In the genomic region with DNA sequence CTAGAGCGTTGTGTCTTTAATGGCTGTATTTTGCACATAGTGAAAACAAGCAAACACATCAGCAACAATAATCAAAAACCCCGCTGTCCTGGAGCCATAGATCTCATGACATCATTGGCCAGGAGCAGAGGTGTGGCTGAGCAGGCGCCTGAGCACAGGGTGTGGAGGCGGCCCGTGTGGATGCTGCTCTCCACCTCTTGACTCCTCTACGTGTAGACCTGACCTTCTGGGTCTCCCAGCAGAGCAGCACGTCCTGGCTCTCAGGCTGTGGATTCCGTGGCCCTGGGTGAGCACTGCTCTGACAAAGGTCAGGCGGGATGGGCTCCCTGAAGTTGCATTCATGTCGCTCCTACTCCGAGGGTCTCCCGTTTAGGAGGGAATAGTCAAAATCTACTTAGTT, we compare ENCODE assay signal across 18 cellular contexts.
A peak's percentile ranks its signal among the peaks of the same experiment; 100 is the strongest.
DNase-seq lines count a peak whose midpoint lies in the region; ATAC-seq and TF ChIP-seq lines count a peak whose summit lies in the region.
"Had no signal": no experiment of that assay in that cellular context is flagged by ENCODE, and none has a peak within 500 bp of the region (broad histone marks: within the 10 kb centered on the region; RNA-seq: fewer than 3 reads in every experiment).

No MANE protein-coding gene starts in this region.

- H3K4me3 Mint-ChIP-seq in neural progenitor cell: no peak overlapping the region
- H3K4me3 Mint-ChIP-seq: B cell; CD4-positive, alpha-beta T cell; CD8-positive, alpha-beta T cell had no signal

- peaks cover 27% of the 10 kb centered on the region for H3K36me3 Mint-ChIP-seq in neural progenitor cell
- H3K36me3 Mint-ChIP-seq: CD8-positive, alpha-beta T cell had no signal

- no peak for TF ChIP-seq POLR2A in spleen (IDR thresholded peaks at IDR 0.05)
- TF ChIP-seq POLR2A in tibial nerve (IDR thresholded peaks at IDR 0.05): no peak

- intact Hi-C loops in Panc1 (cut with micrococcal nuclease; ENCODE audit: unreplicated experiment): no loop called here
- intact Hi-C loops in spleen (cut with DNase I; ENCODE audit: low total_unique reads): no loop called here

- H4K20me1 ChIP-seq in neural progenitor cell (ENCODE audit: low read depth): no peaks in the 10 kb centered on the region
- H4K20me1 ChIP-seq: BLaER1 treated with 17β-estradiol and CSF1 and Interleukin-3, amounts not matched to agents 10 nM and 100 nM had no signal

- H3K36me3 ChIP-seq in Panc1 (ENCODE audit: control insufficient read depth, insufficient read depth, low read length): no peaks in the 10 kb centered on the region
- H3K36me3 ChIP-seq in neural progenitor cell: no peaks in the 10 kb centered on the region
- peaks cover 0 to 18% (median 0%) of the 10 kb centered on the region in 6 donors for H3K36me3 ChIP-seq in spleen
- peaks cover 0 to 40% (median 0%) of the 10 kb centered on the region in 3 donors for H3K36me3 ChIP-seq in tibial nerve
- H3K36me3 ChIP-seq: BLaER1 treated with 17β-estradiol and CSF1 and Interleukin-3, amounts not matched to agents 10 nM and 100 nM had no signal

- CTCF ChIA-PET in Panc1 (lab: Charles Lee): no interaction called here

- H3K27ac Mint-ChIP-seq in neural progenitor cell: peak overlapping the region; percentile 55
- H3K27ac Mint-ChIP-seq: B cell; CD4-positive, alpha-beta T cell; CD8-positive, alpha-beta T cell had no signal

- peaks cover 3% of the 10 kb centered on the region for H3K9me3 Mint-ChIP-seq in neural progenitor cell
- H3K9me3 Mint-ChIP-seq: CD4-positive, alpha-beta T cell; CD8-positive, alpha-beta T cell had no signal

- no peaks in the 10 kb centered on the region for H3K79me2 ChIP-seq in neural progenitor cell (ENCODE audit: low read depth)

- POLR2A ChIA-PET in Panc1 (lab: Charles Lee): no interaction called here

- H3K27me3 Mint-ChIP-seq in neural progenitor cell (ENCODE audit: insufficient read depth, low read depth): peaks cover 7% of the 10 kb centered on the region
- H3K27me3 Mint-ChIP-seq: B cell had no signal

- DNase-seq in Panc1 (ENCODE audit: low read depth, low spot score): no peak
- DNase-seq in neural progenitor cell (ENCODE audit: low spot score): no peak
- peak; percentile 70 for DNase-seq in spleen
- DNase-seq in tibial nerve (ENCODE audit: low spot score in 2 of 2): no peak
- no peak for DNase-seq in anterior cingulate cortex (lab: John Stamatoyannopoulos, UW)
- DNase-seq: AML-193; Caco-2; Calu3; CD4-positive, alpha-beta T cell; CD8-positive, alpha-beta T cell; DMS79 treated with DMSO at 0.1 percent for 48 hours; GF-D8 had no signal

- no peak for ATAC-seq in Panc1
- no peak for ATAC-seq in GM19467 (IDR thresholded peaks at IDR 0.05; ENCODE audit: unreplicated experiment)
- ATAC-seq: A549; CD8-positive, alpha-beta T cell had no signal

- H3K4me1 Mint-ChIP-seq in neural progenitor cell: peaks cover 23% of the 10 kb centered on the region
- H3K4me1 Mint-ChIP-seq: B cell had no signal

- TF ChIP-seq CTCF in Panc1 (IDR thresholded peaks at IDR 0.05) (no peak), neural progenitor cell (IDR thresholded peaks at IDR 0.05) (no peak), spleen (IDR thresholded peaks at IDR 0.05 in 8 of 11, conservative IDR thresholded peaks at IDR 0.05 in 3 of 11) (no peak), tibial nerve (IDR thresholded peaks at IDR 0.05) (no peak)

- no peaks in the 10 kb centered on the region for H3K9me3 ChIP-seq in Panc1 (ENCODE audit: control insufficient read depth, insufficient read depth, low read depth, low read length)
- H3K9me3 ChIP-seq in neural progenitor cell (ENCODE audit: low read depth): no peaks in the 10 kb centered on the region
- H3K9me3 ChIP-seq in spleen: no peaks in the 10 kb centered on the region
- no peaks in the 10 kb centered on the region for H3K9me3 ChIP-seq in tibial nerve
- H3K9me3 ChIP-seq: Caco-2 had no signal

- no peak overlapping the region for H3K4me2 ChIP-seq in neural progenitor cell
- H3K4me2 ChIP-seq: A549; BLaER1 treated with 17β-estradiol and CSF1 and Interleukin-3, amounts not matched to agents 10 nM and 100 nM had no signal

- H3F3A ChIP-seq in neural progenitor cell (ENCODE audit: low read depth): no peaks in the 10 kb centered on the region

- BruUV-seq in Panc1 (replicated peaks; lab: Mats Ljungman, UMichigan): TSS peak; percentile 21

- no peak overlapping the region for H3K27ac ChIP-seq in Panc1 (ENCODE audit: low read length)
- no peak overlapping the region for H3K27ac ChIP-seq in neural progenitor cell
- H3K27ac ChIP-seq in spleen: no peak overlapping the region
- no peak overlapping the region for H3K27ac ChIP-seq in tibial nerve
- H3K27ac ChIP-seq: 22Rv1; A549; BLaER1 treated with 17β-estradiol and CSF1 and Interleukin-3, amounts not matched to agents 10 nM and 100 nM; C4-2B had no signal

- WGBS in spleen, 5 donors: 89 to 97% (median 92%) methylated on average over 10 to 12 of the region's 12 CpGs
- 88 to 89% methylated on average over 12 of the region's 12 CpGs for WGBS in tibial nerve, 2 donors

- H3K9ac ChIP-seq in neural progenitor cell: no peak overlapping the region
- H3K9ac ChIP-seq: BLaER1 treated with 17β-estradiol and CSF1 and Interleukin-3, amounts not matched to agents 10 nM and 100 nM had no signal

- H3K27me3 ChIP-seq in Panc1 (ENCODE audit: control insufficient read depth, insufficient read depth, low read length) (no peaks in the 10 kb centered on the region), neural progenitor cell (no peaks in the 10 kb centered on the region), spleen (replicated peaks in 1 of 7) (no peaks in the 10 kb centered on the region), tibial nerve (no peaks in the 10 kb centered on the region)
- H3K27me3 ChIP-seq: BLaER1 treated with 17β-estradiol and CSF1 and Interleukin-3, amounts not matched to agents 10 nM and 100 nM had no signal

- TF ChIP-seq EP300 in tibial nerve (IDR thresholded peaks at IDR 0.05): no peak

- no peak overlapping the region for H2AFZ ChIP-seq in neural progenitor cell (replicated peaks)

- no peaks in the 10 kb centered on the region for H3K4me1 ChIP-seq in Panc1 (ENCODE audit: control insufficient read depth, insufficient read depth, low read length)
- no peaks in the 10 kb centered on the region for H3K4me1 ChIP-seq in neural progenitor cell
- H3K4me1 ChIP-seq in spleen: peaks cover 0 to 10% (median 2%) of the 10 kb centered on the region in 6 donors
- H3K4me1 ChIP-seq in tibial nerve: no peaks in the 10 kb centered on the region
- H3K4me1 ChIP-seq: A549, Caco-2 had no signal

- in situ Hi-C loops in Panc1 (cut with HindIII; ENCODE audit: low pct_unique_long_range_greater_than_20kb, low sequenced_read_pairs): no loop called here

- H3K4me3 ChIP-seq in Panc1 (ENCODE audit: low read depth in 2 of 2, low read length in 2 of 2) (no peak overlapping the region), neural progenitor cell (no peak overlapping the region), spleen (no peak overlapping the region), tibial nerve (no peak overlapping the region)
- H3K4me3 ChIP-seq: A549; BLaER1 treated with 17β-estradiol and CSF1 and Interleukin-3, amounts not matched to agents 10 nM and 100 nM had no signal
